ENCODE assay signal across 10 cellular contexts in genomic region chr2:217331577-217332139, GRCh38.
DNase-seq lines count a peak whose midpoint lies in the region; ATAC-seq and TF ChIP-seq lines count a peak whose summit lies in the region.
"Had no signal": no experiment of that assay in that cellular context is flagged by ENCODE, and none has a peak within 500 bp of the region (broad histone marks: within the 10 kb centered on the region; RNA-seq: fewer than 3 reads in every experiment).

No MANE protein-coding gene starts in this region.

- no peak overlapping the region for H3K27ac ChIP-seq in RWPE1

- peak overlapping the region; percentile 78 for H3K27ac Mint-ChIP-seq in Caco-2 (ENCODE audit: unreplicated experiment)
- H3K27ac Mint-ChIP-seq: activated naive CD8-positive, alpha-beta T cell treated with anti-CD3 and anti-CD28 coated beads, Interleukin-2, amount 10 ng/mL, durations not matched to agents 7 days and 5 days; stimulated activated naive CD8-positive, alpha-beta T cell treated with anti-CD3 and anti-CD28 coated beads, Interleukin-15, Interleukin-2, amounts not matched to agents 100 ng/mL and 50 ng/mL, for 24 hours had no signal

- peak; percentile 85 to 88 for DNase-seq in Caco-2
- DNase-seq in RWPE1 (ENCODE audit: low spot score): peak; percentile 46
- DNase-seq in fibroblast of the aortic adventitia (ENCODE audit: low read depth): peak; percentile 85
- no peak for DNase-seq in omental fat pad (ENCODE audit: low spot score)
- no peak for DNase-seq in hippocampal formation (lab: John Stamatoyannopoulos, UW)
- DNase-seq in stimulated activated CD4-positive, alpha-beta T cell treated with anti-CD3 and anti-CD28 coated beads, Interleukin-12 subunit alpha, Interleukin-12 subunit beta, amount 100 ng/mL, for 4 hours: no peak
- DNase-seq: activated naive CD8-positive, alpha-beta T cell treated with anti-CD3 and anti-CD28 coated beads, Interleukin-2, amount 10 ng/mL, durations not matched to agents 7 days and 5 days had no signal

- POLR2A ChIA-PET in Caco-2 (lab: Charles Lee): no interaction called here
- POLR2A ChIA-PET in RWPE1 (lab: Yijun Ruan, JAX; ENCODE audit: low non-redundant PET): no interaction called here

- intact Hi-C loops in Caco-2 (cut with micrococcal nuclease; ENCODE audit: unreplicated experiment): loop anchor here (1.0 kb wide), 3 partner anchors 17 to 41 kb away; no protein-coding TSS in a partner anchor

- TF ChIP-seq CTCF in Caco-2 (IDR thresholded peaks at IDR 0.05; ENCODE audit: insufficient read depth in 1 of 2, low read depth in 1 of 2, low read length in 1 of 2, severe bottlenecking in 1 of 2, unreplicated experiment in 1 of 2) (no peak), RWPE1 (conservative IDR thresholded peaks at IDR 0.05; ENCODE audit: low read depth) (no peak), fibroblast of the aortic adventitia (IDR thresholded peaks at IDR 0.05; ENCODE audit: insufficient read depth, low read length) (no peak), omental fat pad (IDR thresholded peaks at IDR 0.05) (no peak)

- H3K36me3 Mint-ChIP-seq in Caco-2 (ENCODE audit: insufficient read depth, unreplicated experiment): no peaks in the 10 kb centered on the region
- H3K36me3 Mint-ChIP-seq: activated naive CD8-positive, alpha-beta T cell treated with anti-CD3 and anti-CD28 coated beads, Interleukin-2, amount 10 ng/mL, durations not matched to agents 7 days and 5 days had no signal

- H3K27me3 Mint-ChIP-seq in Caco-2 (ENCODE audit: insufficient read depth, unreplicated experiment): no peaks in the 10 kb centered on the region
- H3K27me3 Mint-ChIP-seq: activated naive CD8-positive, alpha-beta T cell treated with anti-CD3 and anti-CD28 coated beads, Interleukin-2, amount 10 ng/mL, durations not matched to agents 7 days and 5 days had no signal

- peaks cover 25% of the 10 kb centered on the region for H3K4me1 ChIP-seq in Caco-2

- H3K36me3 ChIP-seq in Caco-2 (ENCODE audit: control insufficient read depth, insufficient read depth, low read length): no peaks in the 10 kb centered on the region

- BruUV-seq in Caco-2 (replicated peaks; lab: Mats Ljungman, UMichigan): no TSS peak

- ATAC-seq in omental fat pad (ENCODE audit: low FRiP score) (peak; percentile 80), HG03565 (IDR thresholded peaks at IDR 0.05; ENCODE audit: unreplicated experiment) (no peak), GM19023 (IDR thresholded peaks at IDR 0.05; ENCODE audit: unreplicated experiment) (no peak)

- no peaks in the 10 kb centered on the region for H3K9me3 Mint-ChIP-seq in Caco-2 (ENCODE audit: unreplicated experiment)
- H3K9me3 Mint-ChIP-seq: activated naive CD8-positive, alpha-beta T cell treated with anti-CD3 and anti-CD28 coated beads, Interleukin-2, amount 10 ng/mL, durations not matched to agents 7 days and 5 days; stimulated activated naive CD8-positive, alpha-beta T cell treated with anti-CD3 and anti-CD28 coated beads, Interleukin-15, Interleukin-2, amounts not matched to agents 100 ng/mL and 50 ng/mL, for 24 hours had no signal

- H3K9me3 ChIP-seq in Caco-2: no peaks in the 10 kb centered on the region

- H3K4me3 ChIP-seq in Caco-2 (ENCODE audit: low read depth, low read length) (no peak overlapping the region), fibroblast of the aortic adventitia (ENCODE audit: low read depth, low read length) (no peak overlapping the region)

- H3K27me3 ChIP-seq in Caco-2 (replicated peaks; ENCODE audit: control insufficient read depth, insufficient read depth, low read length): no peaks in the 10 kb centered on the region

- CTCF ChIA-PET in Caco-2 (lab: Charles Lee): interaction anchor here (0.6 to 1.9 kb wide), 2 partner anchors 124 to 179 kb away, joined by 3 to 4 read pairs; no protein-coding TSS in a partner anchor
- CTCF ChIA-PET in RWPE1 (lab: Yijun Ruan, JAX): no interaction called here

- peak overlapping the region; percentile 12 for H3K4me3 Mint-ChIP-seq in Caco-2 (ENCODE audit: unreplicated experiment)
- H3K4me3 Mint-ChIP-seq: activated naive CD8-positive, alpha-beta T cell treated with anti-CD3 and anti-CD28 coated beads, Interleukin-2, amount 10 ng/mL, durations not matched to agents 7 days and 5 days; stimulated activated naive CD8-positive, alpha-beta T cell treated with anti-CD3 and anti-CD28 coated beads, Interleukin-15, Interleukin-2, amounts not matched to agents 100 ng/mL and 50 ng/mL, for 24 hours had no signal

- H3K4me1 Mint-ChIP-seq in Caco-2 (ENCODE audit: low read depth, unreplicated experiment): peaks cover 35% of the 10 kb centered on the region
- H3K4me1 Mint-ChIP-seq: activated naive CD8-positive, alpha-beta T cell treated with anti-CD3 and anti-CD28 coated beads, Interleukin-2, amount 10 ng/mL, durations not matched to agents 7 days and 5 days had no signal

Comparison
In these comparisons a context has a peak if more than half of its experiments do, and no peak if none do; other contexts are left out.
1. DNase-seq: peak in Caco-2 (2 of 2), RWPE1 (single experiment) and fibroblast of the aortic adventitia (single experiment); none in omental fat pad (single experiment), hippocampal formation (0 of 2) and stimulated activated CD4-positive, alpha-beta T cell treated with anti-CD3 and anti-CD28 coated beads, Interleukin-12 subunit alpha, Interleukin-12 subunit beta, amount 100 ng/mL, for 4 hours (single experiment).